26 cellular contexts compared by ENCODE assay signal in genomic region chr2:187187521-187187920, GRCh38.
A peak's percentile ranks its signal among the peaks of the same experiment; 100 is the strongest.
DNase-seq lines count a peak whose midpoint lies in the region; ATAC-seq and TF ChIP-seq lines count a peak whose summit lies in the region.
"Had no signal": no experiment of that assay in that cellular context is flagged by ENCODE, and none has a peak within 500 bp of the region (broad histone marks: within the 10 kb centered on the region; RNA-seq: fewer than 3 reads in every experiment).

No MANE protein-coding gene starts in this region.

- no peak overlapping the region for H3K4me2 ChIP-seq in SK-N-SH

- CTCF ChIA-PET in SK-N-SH (lab: Yijun Ruan, JAX): interaction anchor here (1.0 kb wide), 1 partner anchor 36 kb away, joined by 3 read pairs; no protein-coding TSS in a partner anchor

- no peak overlapping the region for H3K27ac ChIP-seq in SK-N-SH (ENCODE audit: low read depth in 2 of 2, low read length in 1 of 2)
- H3K27ac ChIP-seq: SJSA1 had no signal

- H3K4me1 Mint-ChIP-seq in stimulated activated naive CD8-positive, alpha-beta T cell treated with anti-CD3 and anti-CD28 coated beads, Interleukin-15, amount 100 ng/mL, for 72 hours: no peaks in the 10 kb centered on the region
- H3K4me1 Mint-ChIP-seq: CD14-positive monocyte had no signal

- no peak for TF ChIP-seq RAD21 in SK-N-SH (IDR thresholded peaks at IDR 0.05; ENCODE audit: low read length)

- no peak overlapping the region for H3K9ac ChIP-seq in SK-N-SH

- DNase-seq in NCI-H1417 (lab: John Stamatoyannopoulos, UW) (peak in 2 of 3 experiments; percentile 7 to 12), NCI-H1417 treated with DMSO at 0.1 percent for 48 hours (lab: John Stamatoyannopoulos, UW) (no peak), SK-N-SH (no peak), NK-92 (lab: John Stamatoyannopoulos, UW; ENCODE audit: unreplicated experiment) (no peak)
- no peak for DNase-seq in stimulated activated naive CD8-positive, alpha-beta T cell treated with anti-CD3 and anti-CD28 coated beads, Interleukin-15, amount 100 ng/mL, for 72 hours
- DNase-seq: 8988T, ACHN, BE2C, Calu3, DMS79 treated with DMSO at 0.1 percent for 48 hours, GF-D8, HCEC 1CT, KBM-7, MM.1S, NCI-H1436 treated with DMSO at 0.1 percent for 48 hours, NCI-H2029, NCI-H2171, NCI-H226, NCI-H524 treated with DMSO at 0.1 percent for 48 hours, Right ventricle myocardium superior, RPMI8226, T-helper 1 cell had no signal

- H3K9me2 ChIP-seq in SK-N-SH: no peaks in the 10 kb centered on the region

- no peak overlapping the region for H2AFZ ChIP-seq in SK-N-SH (ENCODE audit: low read depth)

- ATAC-seq in SK-N-SH treated with all-trans-retinoic acid at 6 μM for 48 hours: no peak
- ATAC-seq in esophagus mucosa: peak; percentile 43
- ATAC-seq in stimulated activated naive CD8-positive, alpha-beta T cell treated with anti-CD3 and anti-CD28 coated beads, Interleukin-15, amount 100 ng/mL, for 72 hours: no peak

- H4K20me1 ChIP-seq in SK-N-SH (ENCODE audit: insufficient read depth): no peaks in the 10 kb centered on the region

- no peaks in the 10 kb centered on the region for H3K27me3 ChIP-seq in SK-N-SH (ENCODE audit: insufficient read depth)
- H3K27me3 ChIP-seq: BE2C, SJSA1 had no signal

- no peaks in the 10 kb centered on the region for H3K27me3 Mint-ChIP-seq in stimulated activated naive CD8-positive, alpha-beta T cell treated with anti-CD3 and anti-CD28 coated beads, Interleukin-15, amount 100 ng/mL, for 72 hours

- H3K27ac Mint-ChIP-seq in stimulated activated naive CD8-positive, alpha-beta T cell treated with anti-CD3 and anti-CD28 coated beads, Interleukin-15, amount 100 ng/mL, for 72 hours: no peak overlapping the region
- H3K27ac Mint-ChIP-seq: CD14-positive monocyte had no signal

- no peak for TF ChIP-seq EP300 in SK-N-SH (IDR thresholded peaks at IDR 0.05; ENCODE audit: borderline replicate concordance in 1 of 2, low read depth in 1 of 2, low read length in 1 of 2)

- H3K4me1 ChIP-seq in SK-N-SH (ENCODE audit: control insufficient read depth in 1 of 2, insufficient read depth in 2 of 2, low read depth in 1 of 2, low read length in 1 of 2): no peaks in the 10 kb centered on the region
- H3K4me1 ChIP-seq: BE2C, SJSA1 had no signal

- H3K36me3 ChIP-seq in SK-N-SH (replicated peaks in 1 of 2; ENCODE audit: control insufficient read depth in 1 of 2, insufficient read depth in 2 of 2, low read length in 1 of 2): no peaks in the 10 kb centered on the region
- H3K36me3 ChIP-seq: BE2C, SJSA1 had no signal

- TF ChIP-seq CTCF in SK-N-SH (IDR thresholded peaks at IDR 0.05): no peak

- no peaks in the 10 kb centered on the region for H3K9me3 Mint-ChIP-seq in stimulated activated naive CD8-positive, alpha-beta T cell treated with anti-CD3 and anti-CD28 coated beads, Interleukin-15, amount 100 ng/mL, for 72 hours

- H3K9me3 ChIP-seq in SK-N-SH: no peaks in the 10 kb centered on the region
- H3K9me3 ChIP-seq: BE2C, SJSA1 had no signal

- POLR2A ChIA-PET in SK-N-SH (lab: Yijun Ruan, JAX): no interaction called here

- H3F3A ChIP-seq in SK-N-SH (replicated peaks; ENCODE audit: insufficient read depth): no peaks in the 10 kb centered on the region

- no peaks in the 10 kb centered on the region for H3K79me2 ChIP-seq in SK-N-SH (ENCODE audit: insufficient read depth)

- H3K4me3 Mint-ChIP-seq in stimulated activated naive CD8-positive, alpha-beta T cell treated with anti-CD3 and anti-CD28 coated beads, Interleukin-15, amount 100 ng/mL, for 72 hours: no peak overlapping the region
- H3K4me3 Mint-ChIP-seq: CD14-positive monocyte had no signal

- no peak overlapping the region for H3K4me3 ChIP-seq in SK-N-SH (ENCODE audit: low read depth in 2 of 2, low read length in 1 of 2)
- H3K4me3 ChIP-seq: SJSA1 had no signal

TF ChIP-seq in SK-N-SH treated with all-trans-retinoic acid at 6 μM for 48 hours, 23 proteins besides CTCF, POLR2A, EP300 and RAD21:
- TF ChIP-seq ISL1 (CRISPR knock-in tag; IDR thresholded peaks at IDR 0.05) (peak; percentile 14), TSHZ2 (CRISPR knock-in tag; IDR thresholded peaks at IDR 0.05) (no peak), ZFP3 (CRISPR knock-in tag; IDR thresholded peaks at IDR 0.05) (no peak)

TF ChIP-seq in SK-N-SH, 30 proteins besides CTCF, POLR2A, EP300 and RAD21:
- TF ChIP-seq FOXJ3 (CRISPR knock-in tag; IDR thresholded peaks at IDR 0.05) (no peak), NFIC (IDR thresholded peaks at IDR 0.05; ENCODE audit: borderline replicate concordance) (no peak), MAX (IDR thresholded peaks at IDR 0.05; ENCODE audit: low read depth) (no peak), NRF1 (IDR thresholded peaks at IDR 0.05; ENCODE audit: low read depth, low read length) (no peak), FOSL2 (IDR thresholded peaks at IDR 0.05; ENCODE audit: borderline replicate concordance, low read depth) (no peak)

Comparison
In these comparisons a context has a peak if more than half of its experiments do, and no peak if none do; other contexts are left out.
1. DNase-seq: peak in NCI-H1417 (2 of 3); none in NCI-H1417 treated with DMSO at 0.1 percent for 48 hours (single experiment), SK-N-SH (single experiment), stimulated activated naive CD8-positive, alpha-beta T cell treated with anti-CD3 and anti-CD28 coated beads, Interleukin-15, amount 100 ng/mL, for 72 hours (0 of 2) and NK-92 (single experiment).